In genomic region chr22:20765938-20766337, GRCh38 we compare ENCODE assay signal across 32 cellular contexts. TPM values are rescaled to one million over a fixed set of nuclear protein-coding genes. Genes with fewer than 3 reads are reported as not detected.
"Had no signal": no experiment of that assay in that cellular context is flagged by ENCODE, and none has a peak within 500 bp of the region (broad histone marks: within the 10 kb centered on the region; RNA-seq: fewer than 3 reads in every experiment).

No MANE protein-coding gene starts in this region.

- ATAC-seq: activated naive CD4-positive, alpha-beta T cell treated with anti-CD3 and anti-CD28 coated beads, Interleukin-2, amount 50 U/mL, for 72 hours; activated naive CD8-positive, alpha-beta T cell treated with anti-CD3 and anti-CD28 coated beads, Interleukin-2, amount 50 U/mL, for 24 hours; body of pancreas; SK-N-SH treated with all-trans-retinoic acid at 6 μM for 48 hours had no signal

- DNase-seq: activated B cell treated with CpG ODN at 0.5 μM for 24 hours; activated CD4-positive, alpha-beta memory T cell treated with anti-CD3 and anti-CD28 coated beads for 36 hours; activated CD4-positive, alpha-beta T cell treated with anti-CD3 and anti-CD28 coated beads for 1 hour; activated CD4-positive, alpha-beta T cell treated with anti-CD3 and anti-CD28 coated beads, Interleukin-2, amount 10 ng/mL, durations not matched to agents 7 days and 5 days; activated CD8-positive, alpha-beta memory T cell treated with anti-CD3 and anti-CD28 coated beads, Interleukin-2, amount 50 U/mL, for 4 hours; activated gamma-delta T cell; activated naive CD8-positive, alpha-beta T cell treated with anti-CD3 and anti-CD28 coated beads, Interleukin-2, amount 50 U/mL, for 24 hours; activated T-cell treated with anti-CD3 and anti-CD28 coated beads, Interleukin-2, amount 50 U/mL, for 1 hour; amniotic stem cell; body of pancreas; central memory CD4-positive, alpha-beta T cell; MM.1S; NCI-H1105; NCI-H1694 treated with DMSO at 0.1 percent for 48 hours; NCI-H2029 treated with DMSO at 0.1 percent for 48 hours; NCI-H345; NCI-H510A; NCI-H526 treated with DMSO at 0.1 percent for 48 hours; NCI-H82; Peyer's patch; SHP77; SW 1271 had no signal

- H3K4me3 ChIP-seq: ascending aorta, body of pancreas, Peyer's patch, SJSA1 had no signal

- H3K4me1 ChIP-seq: ascending aorta, body of pancreas, Peyer's patch, SJSA1 had no signal

- H3K4me1 Mint-ChIP-seq: activated B cell treated with CpG ODN at 0.5 μM for 24 hours had no signal

- H3K27me3 ChIP-seq: ascending aorta, body of pancreas, Peyer's patch, SJSA1 had no signal

- H3K27me3 Mint-ChIP-seq: activated B cell treated with CpG ODN at 0.5 μM for 24 hours; activated CD4-positive, alpha-beta memory T cell treated with anti-CD3 and anti-CD28 coated beads for 36 hours; activated CD4-positive, alpha-beta T cell treated with anti-CD3 and anti-CD28 coated beads, Interleukin-2, amount 10 ng/mL, durations not matched to agents 7 days and 5 days; activated naive CD8-positive, alpha-beta T cell treated with anti-CD3 and anti-CD28 coated beads, Interleukin-2, amount 50 U/mL, for 24 hours; IgD-negative memory B cell had no signal

- H3K4me3 Mint-ChIP-seq: activated B cell treated with CpG ODN at 0.5 μM for 24 hours; activated CD4-positive, alpha-beta memory T cell treated with anti-CD3 and anti-CD28 coated beads for 36 hours; activated CD4-positive, alpha-beta T cell treated with anti-CD3 and anti-CD28 coated beads, Interleukin-2, amount 10 ng/mL, durations not matched to agents 7 days and 5 days; activated naive CD8-positive, alpha-beta T cell treated with anti-CD3 and anti-CD28 coated beads, Interleukin-2, amount 50 U/mL, for 24 hours; activated T-helper 1 cell treated with anti-CD3 and anti-CD28 coated beads, Interleukin-12 subunit alpha, Interleukin-12 subunit beta, Interleukin-2, Interleukin-4 antibody, amounts not matched to agents 30 ng/mL and 10 ng/mL and 1 ng/mL, durations not matched to agents 14 hours and 24 hours and 36 hours; IgD-negative memory B cell had no signal

- H3K27ac ChIP-seq: ascending aorta, body of pancreas, KMS-11, Peyer's patch, RWPE1, SJSA1 had no signal

- H3K27ac Mint-ChIP-seq: activated B cell treated with CpG ODN at 0.5 μM for 24 hours; activated CD4-positive, alpha-beta memory T cell treated with anti-CD3 and anti-CD28 coated beads for 36 hours; activated CD4-positive, alpha-beta T cell treated with anti-CD3 and anti-CD28 coated beads, Interleukin-2, amount 10 ng/mL, durations not matched to agents 7 days and 5 days; activated naive CD8-positive, alpha-beta T cell treated with anti-CD3 and anti-CD28 coated beads, Interleukin-2, amount 50 U/mL, for 24 hours; activated T-helper 1 cell treated with anti-CD3 and anti-CD28 coated beads, Interleukin-12 subunit alpha, Interleukin-12 subunit beta, Interleukin-2, Interleukin-4 antibody, amounts not matched to agents 30 ng/mL and 10 ng/mL and 1 ng/mL, durations not matched to agents 14 hours and 24 hours and 36 hours had no signal

- H3K9me3 ChIP-seq: ascending aorta, body of pancreas, Peyer's patch, SJSA1 had no signal

- H3K9me3 Mint-ChIP-seq: activated B cell treated with CpG ODN at 0.5 μM for 24 hours; activated CD4-positive, alpha-beta memory T cell treated with anti-CD3 and anti-CD28 coated beads for 36 hours; activated CD4-positive, alpha-beta T cell treated with anti-CD3 and anti-CD28 coated beads, Interleukin-2, amount 10 ng/mL, durations not matched to agents 7 days and 5 days; activated naive CD4-positive, alpha-beta T cell treated with anti-CD3 and anti-CD28 coated beads, Interleukin-2, amount 50 U/mL, for 72 hours; activated naive CD8-positive, alpha-beta T cell treated with anti-CD3 and anti-CD28 coated beads, Interleukin-2, amount 50 U/mL, for 24 hours; activated T-helper 1 cell treated with anti-CD3 and anti-CD28 coated beads, Interleukin-12 subunit alpha, Interleukin-12 subunit beta, Interleukin-2, Interleukin-4 antibody, amounts not matched to agents 30 ng/mL and 10 ng/mL and 1 ng/mL, durations not matched to agents 14 hours and 24 hours and 36 hours; IgD-negative memory B cell had no signal

RNA-seq across cellular contexts. Expression of gene SERPIND1, which starts 8.0 kb away (rescaled TPM):
- total RNA-seq: activated B cell treated with CpG ODN at 0.5 μM for 24 hours; activated CD4-positive, alpha-beta memory T cell treated with anti-CD3 and anti-CD28 coated beads for 36 hours; activated CD4-positive, alpha-beta T cell treated with anti-CD3 and anti-CD28 coated beads, Interleukin-2, amount 10 ng/mL, durations not matched to agents 7 days and 5 days; activated naive CD4-positive, alpha-beta T cell treated with anti-CD3 and anti-CD28 coated beads, Interleukin-2, amount 50 U/mL, for 72 hours; activated T-helper 1 cell treated with anti-CD3 and anti-CD28 coated beads, Interleukin-12 subunit alpha, Interleukin-12 subunit beta, Interleukin-2, Interleukin-4 antibody, amounts not matched to agents 30 ng/mL and 10 ng/mL and 1 ng/mL, durations not matched to agents 14 hours and 24 hours and 36 hours; ascending aorta; body of pancreas; bronchial epithelial cell; Peyer's patch; SJSA1; T-helper 1 cell treated with Interleukin-12 subunit alpha and Interleukin-12 subunit beta and Interleukin-4 antibody, amounts not matched to agents 30 ng/mL and 1 ng/mL, for 36 hours had no signal
